Comparison of ENCODE assay signal across 1 cellular context in genomic region chr12:6312529-6313325, GRCh38.
TF ChIP-seq lines count a peak whose summit lies in the region.

No MANE protein-coding gene starts in this region.

TF ChIP-seq in GM12878, 131 proteins besides CTCF, POLR2A, EP300 and RAD21 (continued from another document):
- TF ChIP-seq GATAD2B (conservative IDR thresholded peaks at IDR 0.05; ENCODE audit: low read depth) (peak; percentile 86), BRCA1 (IDR thresholded peaks at IDR 0.05; ENCODE audit: low read depth, low read length) (no peak), TAF1 (IDR thresholded peaks at IDR 0.05; ENCODE audit: borderline replicate concordance, low read depth, low read length) (no peak), BACH1 (IDR thresholded peaks at IDR 0.05; ENCODE audit: borderline replicate concordance) (peak; percentile 46; the same call in 1 of the 2 replicates), PKNOX1 (IDR thresholded peaks at IDR 0.05) (peak; percentile 58; the same call in 1 of the 2 replicates), CEBPZ (IDR thresholded peaks at IDR 0.05; ENCODE audit: low read depth, low read length) (no peak), E2F8 (IDR thresholded peaks at IDR 0.05; ENCODE audit: low read depth, partially characterized antibody) (no peak)
